Comparison of ENCODE assay signal across 10 cellular contexts in the genomic region with DNA sequence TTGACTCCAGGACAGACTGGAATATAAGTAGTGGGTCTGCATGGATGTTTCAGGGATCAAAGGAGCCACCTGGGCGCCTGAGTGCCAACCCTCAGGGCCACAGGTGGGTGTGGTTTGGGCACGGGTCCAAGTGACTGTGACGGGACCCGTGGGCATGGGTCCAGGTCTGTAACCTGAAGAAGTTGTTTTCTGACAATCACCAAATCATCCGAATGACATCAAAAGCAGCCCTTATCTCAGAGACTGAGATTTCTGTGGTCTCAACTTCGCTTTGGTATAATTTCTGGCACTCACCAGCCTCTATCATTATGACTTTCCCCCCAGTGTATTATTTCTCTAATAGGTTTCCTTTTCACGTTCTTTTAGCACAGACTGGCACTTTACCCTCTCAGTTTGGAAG. TPM values are rescaled to one million over a fixed set of nuclear protein-coding genes. Genes with fewer than 3 reads are reported as not detected.
A peak's percentile ranks its signal among the peaks of the same experiment; 100 is the strongest.
DNase-seq lines count a peak whose midpoint lies in the region; ATAC-seq and TF ChIP-seq lines count a peak whose summit lies in the region.
"Had no signal": no experiment of that assay in that cellular context is flagged by ENCODE, and none has a peak within 500 bp of the region (broad histone marks: within the 10 kb centered on the region; RNA-seq: fewer than 3 reads in every experiment).

No MANE protein-coding gene starts in this region.

- DNase-seq in COR-L47 (lab: John Stamatoyannopoulos, UW) (peak; percentile 24), LoVo (ENCODE audit: low spot score) (peak; percentile 50), nephron progenitor cell (no peak), ovary (no peak), KG1 (lab: John Stamatoyannopoulos, UW) (no peak)
- peak; percentile 56 for DNase-seq in activated naive CD8-positive, alpha-beta T cell treated with anti-CD3 and anti-CD28 coated beads, Interleukin-2, amount 50 U/mL, for 24 hours
- DNase-seq in naive thymus-derived CD4-positive, alpha-beta T cell: no peak
- DNase-seq: T1000 had no signal

- H3K27me3 Mint-ChIP-seq in activated naive CD8-positive, alpha-beta T cell treated with anti-CD3 and anti-CD28 coated beads, Interleukin-2, amount 50 U/mL, for 24 hours: no peaks in the 10 kb centered on the region
- no peaks in the 10 kb centered on the region for H3K27me3 Mint-ChIP-seq in nephron progenitor cell (ENCODE audit: low read depth, poor library complexity)
- no peaks in the 10 kb centered on the region for H3K27me3 Mint-ChIP-seq in naive thymus-derived CD4-positive, alpha-beta T cell

- H3K36me3 ChIP-seq in ovary: no peaks in the 10 kb centered on the region
- peaks cover 5 to 60% (median 20%) of the 10 kb centered on the region in 3 experiments for H3K36me3 ChIP-seq in naive thymus-derived CD4-positive, alpha-beta T cell (ENCODE audit: control insufficient read depth in 2 of 3, insufficient read depth in 3 of 3, low read length in 3 of 3)

- CTCF ChIA-PET in naive thymus-derived CD4-positive, alpha-beta T cell (lab: Charles Lee): interaction anchor here (2.7 kb wide), 1 partner anchor 10 kb away, joined by 12 read pairs; no protein-coding TSS in a partner anchor

- H3K9me3 ChIP-seq in ovary: no peaks in the 10 kb centered on the region
- H3K9me3 ChIP-seq in naive thymus-derived CD4-positive, alpha-beta T cell (ENCODE audit: control insufficient read depth in 2 of 3, low read length in 3 of 3): no peaks in the 10 kb centered on the region

- intact Hi-C loops in ovary (cut with DNase I): no loop called here
- intact Hi-C loops in naive thymus-derived CD4-positive, alpha-beta T cell (cut with micrococcal nuclease): no loop called here

- peaks cover 19% of the 10 kb centered on the region for H3K36me3 Mint-ChIP-seq in activated naive CD8-positive, alpha-beta T cell treated with anti-CD3 and anti-CD28 coated beads, Interleukin-2, amount 50 U/mL, for 24 hours (ENCODE audit: low read depth)
- H3K36me3 Mint-ChIP-seq in nephron progenitor cell (ENCODE audit: low read depth): peaks cover 30% of the 10 kb centered on the region
- peaks cover 9 to 47% (median 14%) of the 10 kb centered on the region in 5 donors for H3K36me3 Mint-ChIP-seq in naive thymus-derived CD4-positive, alpha-beta T cell

- H3K9me3 Mint-ChIP-seq in activated naive CD8-positive, alpha-beta T cell treated with anti-CD3 and anti-CD28 coated beads, Interleukin-2, amount 50 U/mL, for 24 hours: no peaks in the 10 kb centered on the region
- H3K9me3 Mint-ChIP-seq in nephron progenitor cell: no peaks in the 10 kb centered on the region
- no peaks in the 10 kb centered on the region for H3K9me3 Mint-ChIP-seq in naive thymus-derived CD4-positive, alpha-beta T cell

- no peak overlapping the region for H3K4me3 ChIP-seq in ovary
- no peak overlapping the region for H3K4me3 ChIP-seq in naive thymus-derived CD4-positive, alpha-beta T cell (ENCODE audit: low read length)

- TF ChIP-seq CTCF in nephron progenitor cell (IDR thresholded peaks at IDR 0.05) (no peak), ovary (IDR thresholded peaks at IDR 0.05) (no peak)

- no peak for TF ChIP-seq EP300 in ovary (IDR thresholded peaks at IDR 0.05)

- POLR2A ChIA-PET in naive thymus-derived CD4-positive, alpha-beta T cell (lab: Charles Lee): no interaction called here

- H3K4me1 ChIP-seq in ovary (ENCODE audit: insufficient read depth): no peaks in the 10 kb centered on the region
- H3K4me1 ChIP-seq in naive thymus-derived CD4-positive, alpha-beta T cell (ENCODE audit: control insufficient read depth in 2 of 2, insufficient read depth in 2 of 2, low read length in 2 of 2): no peaks in the 10 kb centered on the region

- peak overlapping the region; percentile 3 for H3K4me3 Mint-ChIP-seq in activated naive CD8-positive, alpha-beta T cell treated with anti-CD3 and anti-CD28 coated beads, Interleukin-2, amount 50 U/mL, for 24 hours
- H3K4me3 Mint-ChIP-seq in nephron progenitor cell: no peak overlapping the region
- no peak overlapping the region for H3K4me3 Mint-ChIP-seq in naive thymus-derived CD4-positive, alpha-beta T cell

- no peak overlapping the region for H3K27ac ChIP-seq in ovary
- H3K27ac ChIP-seq in naive thymus-derived CD4-positive, alpha-beta T cell (ENCODE audit: low read depth, low read length): no peak overlapping the region

- WGBS in ovary, 3 donors: 54 to 61% (median 56%) methylated on average over 7 of the region's 7 CpGs

- no peaks in the 10 kb centered on the region for H3K27me3 ChIP-seq in ovary
- H3K27me3 ChIP-seq in naive thymus-derived CD4-positive, alpha-beta T cell (ENCODE audit: control insufficient read depth in 2 of 2, insufficient read depth in 2 of 2, low read length in 2 of 2): no peaks in the 10 kb centered on the region

- peak overlapping the region; percentile 57 for H3K27ac Mint-ChIP-seq in activated naive CD8-positive, alpha-beta T cell treated with anti-CD3 and anti-CD28 coated beads, Interleukin-2, amount 50 U/mL, for 24 hours
- peak overlapping the region; percentile 3 for H3K27ac Mint-ChIP-seq in nephron progenitor cell
- H3K27ac Mint-ChIP-seq in naive thymus-derived CD4-positive, alpha-beta T cell: peak overlapping the region in 1 of 9 donors; percentile 5

- ATAC-seq in activated naive CD8-positive, alpha-beta T cell treated with anti-CD3 and anti-CD28 coated beads, Interleukin-2, amount 50 U/mL, for 24 hours: peak; percentile 72
- ATAC-seq in GM19035 (IDR thresholded peaks at IDR 0.05; ENCODE audit: unreplicated experiment): no peak
- ATAC-seq in naive thymus-derived CD4-positive, alpha-beta T cell: no peak

- TF ChIP-seq POLR2A in ovary (IDR thresholded peaks at IDR 0.05): no peak

- H3K4me1 Mint-ChIP-seq in activated naive CD8-positive, alpha-beta T cell treated with anti-CD3 and anti-CD28 coated beads, Interleukin-2, amount 50 U/mL, for 24 hours: peaks cover 26% of the 10 kb centered on the region
- peaks cover 46% of the 10 kb centered on the region for H3K4me1 Mint-ChIP-seq in nephron progenitor cell
- peaks cover 0 to 7% (median 0%) of the 10 kb centered on the region in 7 donors for H3K4me1 Mint-ChIP-seq in naive thymus-derived CD4-positive, alpha-beta T cell

RNA-seq across cellular contexts. Expression of a gene that starts 24.4 kb away (rescaled TPM):
- not detected for total RNA-seq in ovary
- polyA plus RNA-seq in ovary: not detected
- total RNA-seq in naive thymus-derived CD4-positive, alpha-beta T cell: not detected
- not detected for polyA plus RNA-seq in naive thymus-derived CD4-positive, alpha-beta T cell
- total RNA-seq: dermis microvascular lymphatic vessel endothelial cell had no signal

RNA-seq across cellular contexts. Expression of a gene that starts 46.8 kb away (rescaled TPM):
- total RNA-seq in ovary: 10 to 100 TPM in 1 of 7 donors, 1 to 10 TPM in 6; 2.9 to 11.7 (median 5.2) TPM
- 1 to 10 TPM; 3.0 to 4.4 TPM for polyA plus RNA-seq in ovary
- 100 to 1,000 TPM in 1 of 5 experiments, 10 to 100 TPM in 1, 1 to 10 TPM in 3; 8.0 to 132 (median 9.7) TPM for total RNA-seq in naive thymus-derived CD4-positive, alpha-beta T cell
- polyA plus RNA-seq in naive thymus-derived CD4-positive, alpha-beta T cell: 1 to 10 TPM; 4.4 to 4.7 TPM

Comparison
In these comparisons a context has a peak if more than half of its experiments do, and no peak if none do; other contexts are left out.
1. DNase-seq: peak in COR-L47 (single experiment), LoVo (single experiment) and activated naive CD8-positive, alpha-beta T cell treated with anti-CD3 and anti-CD28 coated beads, Interleukin-2, amount 50 U/mL, for 24 hours (single experiment); none in nephron progenitor cell (single experiment), ovary (0 of 5), KG1 (single experiment) and naive thymus-derived CD4-positive, alpha-beta T cell (0 of 9).